ENCODE assay signal across 1 cellular context in genomic region chr16:55510185-55510805, GRCh38.
TF ChIP-seq lines count a peak whose summit lies in the region.

No MANE protein-coding gene starts in this region.

TF ChIP-seq in GM23338, 12 proteins besides CTCF, POLR2A, EP300 and RAD21 (continued from another document):
- TF ChIP-seq, protein P1, sequence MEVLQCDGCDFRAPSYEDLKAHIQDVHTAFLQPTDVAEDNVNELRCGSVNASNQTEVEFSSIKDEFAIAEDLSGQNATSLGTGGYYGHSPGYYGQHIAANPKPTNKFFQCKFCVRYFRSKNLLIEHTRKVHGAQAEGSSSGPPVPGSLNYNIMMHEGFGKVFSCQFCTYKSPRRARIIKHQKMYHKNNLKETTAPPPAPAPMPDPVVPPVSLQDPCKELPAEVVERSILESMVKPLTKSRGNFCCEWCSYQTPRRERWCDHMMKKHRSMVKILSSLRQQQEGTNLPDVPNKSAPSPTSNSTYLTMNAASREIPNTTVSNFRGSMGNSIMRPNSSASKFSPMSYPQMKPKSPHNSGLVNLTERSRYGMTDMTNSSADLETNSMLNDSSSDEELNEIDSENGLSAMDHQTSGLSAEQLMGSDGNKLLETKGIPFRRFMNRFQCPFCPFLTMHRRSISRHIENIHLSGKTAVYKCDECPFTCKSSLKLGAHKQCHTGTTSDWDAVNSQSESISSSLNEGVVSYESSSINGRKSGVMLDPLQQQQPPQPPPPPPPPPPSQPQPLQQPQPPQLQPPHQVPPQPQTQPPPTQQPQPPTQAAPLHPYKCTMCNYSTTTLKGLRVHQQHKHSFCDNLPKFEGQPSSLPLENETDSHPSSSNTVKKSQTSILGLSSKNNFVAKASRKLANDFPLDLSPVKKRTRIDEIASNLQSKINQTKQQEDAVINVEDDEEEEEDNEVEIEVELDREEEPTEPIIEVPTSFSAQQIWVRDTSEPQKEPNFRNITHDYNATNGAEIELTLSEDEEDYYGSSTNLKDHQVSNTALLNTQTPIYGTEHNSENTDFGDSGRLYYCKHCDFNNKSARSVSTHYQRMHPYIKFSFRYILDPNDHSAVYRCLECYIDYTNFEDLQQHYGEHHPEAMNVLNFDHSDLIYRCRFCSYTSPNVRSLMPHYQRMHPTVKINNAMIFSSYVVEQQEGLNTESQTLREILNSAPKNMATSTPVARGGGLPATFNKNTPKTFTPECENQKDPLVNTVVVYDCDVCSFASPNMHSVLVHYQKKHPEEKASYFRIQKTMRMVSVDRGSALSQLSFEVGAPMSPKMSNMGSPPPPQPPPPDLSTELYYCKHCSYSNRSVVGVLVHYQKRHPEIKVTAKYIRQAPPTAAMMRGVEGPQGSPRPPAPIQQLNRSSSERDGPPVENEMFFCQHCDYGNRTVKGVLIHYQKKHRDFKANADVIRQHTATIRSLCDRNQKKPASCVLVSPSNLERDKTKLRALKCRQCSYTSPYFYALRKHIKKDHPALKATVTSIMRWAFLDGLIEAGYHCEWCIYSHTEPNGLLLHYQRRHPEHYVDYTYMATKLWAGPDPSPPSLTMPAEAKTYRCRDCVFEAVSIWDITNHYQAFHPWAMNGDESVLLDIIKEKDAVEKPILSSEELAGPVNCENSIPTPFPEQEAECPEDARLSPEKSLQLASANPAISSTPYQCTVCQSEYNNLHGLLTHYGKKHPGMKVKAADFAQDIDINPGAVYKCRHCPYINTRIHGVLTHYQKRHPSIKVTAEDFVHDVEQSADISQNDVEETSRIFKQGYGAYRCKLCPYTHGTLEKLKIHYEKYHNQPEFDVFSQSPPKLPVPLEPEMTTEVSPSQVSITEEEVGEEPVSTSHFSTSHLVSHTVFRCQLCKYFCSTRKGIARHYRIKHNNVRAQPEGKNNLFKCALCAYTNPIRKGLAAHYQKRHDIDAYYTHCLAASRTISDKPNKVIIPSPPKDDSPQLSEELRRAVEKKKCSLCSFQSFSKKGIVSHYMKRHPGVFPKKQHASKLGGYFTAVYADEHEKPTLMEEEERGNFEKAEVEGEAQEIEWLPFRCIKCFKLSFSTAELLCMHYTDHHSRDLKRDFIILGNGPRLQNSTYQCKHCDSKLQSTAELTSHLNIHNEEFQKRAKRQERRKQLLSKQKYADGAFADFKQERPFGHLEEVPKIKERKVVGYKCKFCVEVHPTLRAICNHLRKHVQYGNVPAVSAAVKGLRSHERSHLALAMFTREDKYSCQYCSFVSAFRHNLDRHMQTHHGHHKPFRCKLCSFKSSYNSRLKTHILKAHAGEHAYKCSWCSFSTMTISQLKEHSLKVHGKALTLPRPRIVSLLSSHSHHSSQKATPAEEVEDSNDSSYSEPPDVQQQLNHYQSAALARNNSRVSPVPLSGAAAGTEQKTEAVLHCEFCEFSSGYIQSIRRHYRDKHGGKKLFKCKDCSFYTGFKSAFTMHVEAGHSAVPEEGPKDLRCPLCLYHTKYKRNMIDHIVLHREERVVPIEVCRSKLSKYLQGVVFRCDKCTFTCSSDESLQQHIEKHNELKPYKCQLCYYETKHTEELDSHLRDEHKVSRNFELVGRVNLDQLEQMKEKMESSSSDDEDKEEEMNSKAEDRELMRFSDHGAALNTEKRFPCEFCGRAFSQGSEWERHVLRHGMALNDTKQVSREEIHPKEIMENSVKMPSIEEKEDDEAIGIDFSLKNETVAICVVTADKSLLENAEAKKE (CRISPR knock-in tag; IDR thresholded peaks at IDR 0.05), result no peak
- TF ChIP-seq, protein P2, sequence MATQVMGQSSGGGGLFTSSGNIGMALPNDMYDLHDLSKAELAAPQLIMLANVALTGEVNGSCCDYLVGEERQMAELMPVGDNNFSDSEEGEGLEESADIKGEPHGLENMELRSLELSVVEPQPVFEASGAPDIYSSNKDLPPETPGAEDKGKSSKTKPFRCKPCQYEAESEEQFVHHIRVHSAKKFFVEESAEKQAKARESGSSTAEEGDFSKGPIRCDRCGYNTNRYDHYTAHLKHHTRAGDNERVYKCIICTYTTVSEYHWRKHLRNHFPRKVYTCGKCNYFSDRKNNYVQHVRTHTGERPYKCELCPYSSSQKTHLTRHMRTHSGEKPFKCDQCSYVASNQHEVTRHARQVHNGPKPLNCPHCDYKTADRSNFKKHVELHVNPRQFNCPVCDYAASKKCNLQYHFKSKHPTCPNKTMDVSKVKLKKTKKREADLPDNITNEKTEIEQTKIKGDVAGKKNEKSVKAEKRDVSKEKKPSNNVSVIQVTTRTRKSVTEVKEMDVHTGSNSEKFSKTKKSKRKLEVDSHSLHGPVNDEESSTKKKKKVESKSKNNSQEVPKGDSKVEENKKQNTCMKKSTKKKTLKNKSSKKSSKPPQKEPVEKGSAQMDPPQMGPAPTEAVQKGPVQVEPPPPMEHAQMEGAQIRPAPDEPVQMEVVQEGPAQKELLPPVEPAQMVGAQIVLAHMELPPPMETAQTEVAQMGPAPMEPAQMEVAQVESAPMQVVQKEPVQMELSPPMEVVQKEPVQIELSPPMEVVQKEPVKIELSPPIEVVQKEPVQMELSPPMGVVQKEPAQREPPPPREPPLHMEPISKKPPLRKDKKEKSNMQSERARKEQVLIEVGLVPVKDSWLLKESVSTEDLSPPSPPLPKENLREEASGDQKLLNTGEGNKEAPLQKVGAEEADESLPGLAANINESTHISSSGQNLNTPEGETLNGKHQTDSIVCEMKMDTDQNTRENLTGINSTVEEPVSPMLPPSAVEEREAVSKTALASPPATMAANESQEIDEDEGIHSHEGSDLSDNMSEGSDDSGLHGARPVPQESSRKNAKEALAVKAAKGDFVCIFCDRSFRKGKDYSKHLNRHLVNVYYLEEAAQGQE (IDR thresholded peaks at IDR 0.05; ENCODE audit: unreplicated experiment), result no peak
